16 cellular contexts compared by ENCODE assay signal in the genomic region with DNA sequence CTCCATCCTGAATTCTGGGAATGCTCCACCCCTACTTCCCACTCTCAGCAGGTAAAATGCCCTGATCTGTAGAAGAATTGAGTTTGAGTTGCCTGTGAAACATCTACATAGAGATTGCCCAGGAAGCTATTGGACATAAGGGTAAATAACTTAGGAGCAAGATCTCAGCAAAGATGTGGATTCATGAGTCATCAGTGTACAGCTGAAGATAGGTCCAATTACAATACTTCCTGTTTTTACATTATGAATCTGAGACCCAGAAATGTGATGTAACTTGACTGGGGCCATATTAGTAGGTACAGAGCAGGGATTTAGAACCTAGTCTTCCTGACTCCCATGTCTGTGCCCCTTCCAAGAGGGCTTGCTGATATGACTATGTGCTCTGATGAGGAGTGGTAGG.
A peak's percentile ranks its signal among the peaks of the same experiment; 100 is the strongest.
DNase-seq lines count a peak whose midpoint lies in the region; ATAC-seq and TF ChIP-seq lines count a peak whose summit lies in the region.
"Had no signal": no experiment of that assay in that cellular context is flagged by ENCODE, and none has a peak within 500 bp of the region (broad histone marks: within the 10 kb centered on the region; RNA-seq: fewer than 3 reads in every experiment).

No MANE protein-coding gene starts in this region.

- no peaks in the 10 kb centered on the region for H3K4me1 ChIP-seq in upper lobe of right lung
- H3K4me1 ChIP-seq: Caco-2 had no signal

- CTCF ChIA-PET in RWPE1 (lab: Yijun Ruan, JAX) = interaction anchor here (0.7 kb wide), 1 partner anchor 187 kb away, joined by 3 read pairs; no protein-coding TSS in a partner anchor

- H3K27ac Mint-ChIP-seq in activated T-cell treated with anti-CD3 and anti-CD28 coated beads, Interleukin-2, amount 50 U/mL, for 24 hours = no peak overlapping the region

- H3K36me3 ChIP-seq in upper lobe of right lung = no peaks in the 10 kb centered on the region
- H3K36me3 ChIP-seq: pancreas had no signal

- H3K9me3 Mint-ChIP-seq in activated T-cell treated with anti-CD3 and anti-CD28 coated beads, Interleukin-2, amount 50 U/mL, for 24 hours = peaks cover 10% of the 10 kb centered on the region

- no peaks in the 10 kb centered on the region for H3K27me3 ChIP-seq in upper lobe of right lung
- H3K27me3 ChIP-seq: pancreas had no signal

- no peak overlapping the region for H3K4me3 Mint-ChIP-seq in activated T-cell treated with anti-CD3 and anti-CD28 coated beads, Interleukin-2, amount 50 U/mL, for 24 hours

- peaks cover 26% of the 10 kb centered on the region for H3K4me1 Mint-ChIP-seq in activated T-cell treated with anti-CD3 and anti-CD28 coated beads, Interleukin-2, amount 50 U/mL, for 24 hours (ENCODE audit: low read depth)

- H3K36me3 Mint-ChIP-seq in activated T-cell treated with anti-CD3 and anti-CD28 coated beads, Interleukin-2, amount 50 U/mL, for 24 hours (ENCODE audit: low read depth) = no peaks in the 10 kb centered on the region

- H3K4me3 ChIP-seq in epithelial cell of esophagus (ENCODE audit: low read length) = no peak overlapping the region
- no peak overlapping the region for H3K4me3 ChIP-seq in upper lobe of right lung
- H3K4me3 ChIP-seq: pancreas had no signal

- H3K27me3 Mint-ChIP-seq in activated T-cell treated with anti-CD3 and anti-CD28 coated beads, Interleukin-2, amount 50 U/mL, for 24 hours = peaks cover 18% of the 10 kb centered on the region

- peak; percentile 47 for DNase-seq in DMS53 (lab: John Stamatoyannopoulos, UW)
- DNase-seq in DMS53 treated with DMSO at 0.1 percent for 48 hours (lab: John Stamatoyannopoulos, UW; ENCODE audit: unreplicated experiment) = no peak
- peak; percentile 34 for DNase-seq in RWPE1 (ENCODE audit: low spot score)
- DNase-seq in epithelial cell of esophagus (ENCODE audit: low read depth) = peak; percentile 66
- DNase-seq in upper lobe of right lung = no peak
- DNase-seq in NCI-H748 treated with DMSO at 0.1 percent for 48 hours (lab: John Stamatoyannopoulos, UW) = no peak
- DNase-seq in AG08396 (ENCODE audit: low spot score) = no peak
- DNase-seq in activated T-cell treated with anti-CD3 and anti-CD28 coated beads, Interleukin-2, amount 50 U/mL, for 24 hours = no peak
- DNase-seq: activated naive CD4-positive, alpha-beta T cell treated with anti-CD3 and anti-CD28 coated beads, Interleukin-2, amount 50 U/mL, for 16 hours; Caco-2; NCI-H1436 treated with DMSO at 0.1 percent for 48 hours; NCI-H524 treated with DMSO at 0.1 percent for 48 hours; pancreas had no signal

- ATAC-seq in upper lobe of right lung = peak; percentile 66
- ATAC-seq: pancreas, Right ventricle myocardium inferior had no signal

- H3K27ac ChIP-seq in RWPE1 (no peak overlapping the region), upper lobe of right lung (no peak overlapping the region)
- H3K27ac ChIP-seq: 22Rv1, pancreas, VCaP had no signal

- no peaks in the 10 kb centered on the region for H3K9me3 ChIP-seq in upper lobe of right lung
- H3K9me3 ChIP-seq: Caco-2, pancreas had no signal

- intact Hi-C loops in upper lobe of right lung (cut with DNase I) = no loop called here

- TF ChIP-seq CTCF in RWPE1 (conservative IDR thresholded peaks at IDR 0.05; ENCODE audit: low read depth) = no peak
- no peak for TF ChIP-seq CTCF in epithelial cell of esophagus (IDR thresholded peaks at IDR 0.05; ENCODE audit: insufficient read depth, low read depth, low read length, missing control alignments)
- no peak for TF ChIP-seq CTCF in upper lobe of right lung (IDR thresholded peaks at IDR 0.05)

- POLR2A ChIA-PET in RWPE1 (lab: Yijun Ruan, JAX; ENCODE audit: low non-redundant PET) = no interaction called here

Comparison
In these comparisons a context has a peak if more than half of its experiments do, and no peak if none do; other contexts are left out.
1. DNase-seq: peak in DMS53 (single experiment), RWPE1 (single experiment) and epithelial cell of esophagus (single experiment); none in DMS53 treated with DMSO at 0.1 percent for 48 hours (single experiment), upper lobe of right lung (single experiment), NCI-H748 treated with DMSO at 0.1 percent for 48 hours (single experiment), AG08396 (single experiment) and activated T-cell treated with anti-CD3 and anti-CD28 coated beads, Interleukin-2, amount 50 U/mL, for 24 hours (single experiment).